ENCODE assay signal across 23 cellular contexts in the genomic region with DNA sequence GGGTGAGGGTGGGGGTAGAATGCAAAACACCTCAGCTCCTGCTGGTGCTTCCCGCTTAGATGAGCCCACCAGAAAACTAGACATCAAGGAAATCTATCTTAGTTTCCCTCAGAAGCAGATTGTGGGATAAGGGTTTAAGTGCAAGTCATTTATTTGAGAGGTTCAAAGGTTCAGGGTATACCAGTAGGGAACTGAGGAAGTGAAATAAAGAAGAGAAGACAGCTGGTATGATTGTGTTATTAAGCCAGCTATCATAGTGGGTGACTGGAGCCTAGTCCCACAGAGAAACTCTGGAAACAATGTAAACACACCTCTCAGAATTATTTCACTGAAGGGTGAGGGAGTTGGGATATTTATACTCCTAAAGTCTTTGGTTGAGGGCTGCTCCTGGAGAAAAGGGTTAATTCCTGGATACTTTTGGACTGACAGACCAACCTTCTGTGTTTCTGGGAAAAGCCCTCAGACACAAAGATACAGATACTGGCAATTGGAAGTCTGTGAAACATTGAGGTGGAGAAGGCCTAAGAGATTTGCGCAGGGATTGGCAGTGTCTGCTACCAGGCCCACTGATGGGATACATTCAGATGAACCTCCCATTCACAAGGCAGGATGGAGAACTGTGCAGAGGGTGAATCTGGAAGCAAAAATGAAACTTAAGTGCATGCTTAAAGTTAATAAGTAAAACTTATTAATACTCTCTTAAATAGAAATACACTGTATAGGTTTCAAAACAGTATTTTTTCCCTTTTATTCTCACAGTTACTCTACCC. TPM values are rescaled to one million over a fixed set of nuclear protein-coding genes. Genes with fewer than 3 reads are reported as not detected.
DNase-seq lines count a peak whose midpoint lies in the region; ATAC-seq and TF ChIP-seq lines count a peak whose summit lies in the region.
"Had no signal": no experiment of that assay in that cellular context is flagged by ENCODE, and none has a peak within 500 bp of the region (broad histone marks: within the 10 kb centered on the region; RNA-seq: fewer than 3 reads in every experiment).

No MANE protein-coding gene starts in this region.

- peaks cover 12% of the 10 kb centered on the region for H3K9me3 Mint-ChIP-seq in activated T-helper 2 cell treated with anti-CD3 and anti-CD28 coated beads, Interferon-gamma antibody, Interleukin-2, Interleukin-4, amounts not matched to agents 10 μg/mL and 5 μg/mL and 100 μg/mL, durations not matched to agents 14 hours and 24 hours and 36 hours
- H3K9me3 Mint-ChIP-seq: activated CD4-positive, alpha-beta memory T cell treated with anti-CD3 and anti-CD28 coated beads for 36 hours; CD4-positive, alpha-beta memory T cell had no signal

- peaks cover 7% of the 10 kb centered on the region for H3K4me1 ChIP-seq in left ventricle myocardium inferior
- peaks cover 0 to 7% of the 10 kb centered on the region in 2 donors for H3K4me1 ChIP-seq in right atrium auricular region
- peaks cover 0 to 21% (median 18%) of the 10 kb centered on the region in 3 donors for H3K4me1 ChIP-seq in esophagus squamous epithelium
- peaks cover 0 to 11% (median 5%) of the 10 kb centered on the region in 4 donors for H3K4me1 ChIP-seq in upper lobe of left lung
- H3K4me1 ChIP-seq: transverse colon had no signal

- TF ChIP-seq CTCF in left ventricle myocardium inferior (IDR thresholded peaks at IDR 0.05; ENCODE audit: borderline replicate concordance) (no peak), right atrium auricular region (IDR thresholded peaks at IDR 0.05) (no peak), esophagus squamous epithelium (IDR thresholded peaks at IDR 0.05) (no peak), upper lobe of left lung (IDR thresholded peaks at IDR 0.05) (no peak)

- no peak overlapping the region for H3K4me3 ChIP-seq in left ventricle myocardium inferior
- no peak overlapping the region for H3K4me3 ChIP-seq in right atrium auricular region
- no peak overlapping the region for H3K4me3 ChIP-seq in esophagus squamous epithelium
- H3K4me3 ChIP-seq in upper lobe of left lung = no peak overlapping the region
- H3K4me3 ChIP-seq: dorsolateral prefrontal cortex, lung, psoas muscle, transverse colon had no signal

- H3K36me3 ChIP-seq in left ventricle myocardium inferior (no peaks in the 10 kb centered on the region), right atrium auricular region (no peaks in the 10 kb centered on the region), esophagus squamous epithelium (no peaks in the 10 kb centered on the region), upper lobe of left lung (no peaks in the 10 kb centered on the region)
- H3K36me3 ChIP-seq: transverse colon had no signal

- peaks cover 22% of the 10 kb centered on the region for H3K4me1 Mint-ChIP-seq in activated T-helper 2 cell treated with anti-CD3 and anti-CD28 coated beads, Interferon-gamma antibody, Interleukin-2, Interleukin-4, amounts not matched to agents 10 μg/mL and 5 μg/mL and 100 μg/mL, durations not matched to agents 14 hours and 24 hours and 36 hours (ENCODE audit: low read depth)
- H3K4me1 Mint-ChIP-seq: CD4-positive, alpha-beta memory T cell; stimulated activated memory B cell treated with anti-CD40 and anti-IgM and Interleukin-4, amounts not matched to agents 10 μg/mL and 1 μg/mL and 100 μg/mL, for 72 hours had no signal

- intact Hi-C loops in left ventricle myocardium inferior (cut with micrococcal nuclease) = no loop called here
- intact Hi-C loops in esophagus squamous epithelium (cut with DNase I) = no loop called here
- intact Hi-C loops in activated T-helper 2 cell treated with anti-CD3 and anti-CD28 coated beads, Interferon-gamma antibody, Interleukin-2, Interleukin-4, amounts not matched to agents 10 μg/mL and 5 μg/mL and 100 μg/mL, durations not matched to agents 14 hours and 24 hours and 36 hours (cut with micrococcal nuclease) = no loop called here

- peak; percentile 7 to 63 for ATAC-seq in upper lobe of left lung (ENCODE audit: low FRiP score in 2 of 2)
- ATAC-seq: Panc1; stimulated activated memory B cell treated with anti-CD40 and anti-IgM and Interleukin-4, amounts not matched to agents 10 μg/mL and 1 μg/mL and 100 μg/mL, for 72 hours had no signal

- peaks cover 6% of the 10 kb centered on the region for H3K36me3 Mint-ChIP-seq in activated T-helper 2 cell treated with anti-CD3 and anti-CD28 coated beads, Interferon-gamma antibody, Interleukin-2, Interleukin-4, amounts not matched to agents 10 μg/mL and 5 μg/mL and 100 μg/mL, durations not matched to agents 14 hours and 24 hours and 36 hours (ENCODE audit: low read depth)
- H3K36me3 Mint-ChIP-seq: activated CD4-positive, alpha-beta memory T cell treated with anti-CD3 and anti-CD28 coated beads for 36 hours; CD4-positive, alpha-beta memory T cell had no signal

- H3K27me3 Mint-ChIP-seq in activated T-helper 2 cell treated with anti-CD3 and anti-CD28 coated beads, Interferon-gamma antibody, Interleukin-2, Interleukin-4, amounts not matched to agents 10 μg/mL and 5 μg/mL and 100 μg/mL, durations not matched to agents 14 hours and 24 hours and 36 hours (ENCODE audit: low read depth) = no peaks in the 10 kb centered on the region
- H3K27me3 Mint-ChIP-seq: CD4-positive, alpha-beta memory T cell had no signal

- peak overlapping the region; percentile 80 for H3K27ac ChIP-seq in left ventricle myocardium inferior (replicated peaks)
- H3K27ac ChIP-seq in right atrium auricular region = peak overlapping the region in 1 of 2 donors; percentile 7
- peak overlapping the region in 3 of 4 donors; percentile 36 to 86 (median 53) for H3K27ac ChIP-seq in esophagus squamous epithelium
- peak overlapping the region in 3 of 4 donors; percentile 77 to 79 (median 77) for H3K27ac ChIP-seq in upper lobe of left lung
- H3K27ac ChIP-seq: psoas muscle, VCaP had no signal

- H3K27me3 ChIP-seq in left ventricle myocardium inferior (ENCODE audit: low read depth) (no peaks in the 10 kb centered on the region), right atrium auricular region (no peaks in the 10 kb centered on the region), esophagus squamous epithelium (no peaks in the 10 kb centered on the region), upper lobe of left lung (no peaks in the 10 kb centered on the region)
- H3K27me3 ChIP-seq: dorsolateral prefrontal cortex, transverse colon had no signal

- H3K9me3 ChIP-seq in left ventricle myocardium inferior (replicated peaks) = no peaks in the 10 kb centered on the region
- no peaks in the 10 kb centered on the region for H3K9me3 ChIP-seq in right atrium auricular region
- H3K9me3 ChIP-seq in esophagus squamous epithelium = no peaks in the 10 kb centered on the region
- no peaks in the 10 kb centered on the region for H3K9me3 ChIP-seq in upper lobe of left lung
- H3K9me3 ChIP-seq: psoas muscle, transverse colon had no signal

- DNase-seq in left ventricle myocardium inferior (no peak), right atrium auricular region (ENCODE audit: low spot score) (no peak), NOMO-1 treated with dmso at 0.1 percent for 144 hours (lab: John Stamatoyannopoulos, UW; ENCODE audit: unreplicated experiment) (peak; percentile 50), esophagus squamous epithelium (lab: John Stamatoyannopoulos, UW) (no peak), upper lobe of left lung (no peak), H4 (ENCODE audit: low spot score) (no peak), epidermal melanocyte (ENCODE audit: insufficient read length, low spot score) (no peak)
- DNase-seq in activated T-helper 2 cell treated with anti-CD3 and anti-CD28 coated beads, Interferon-gamma antibody, Interleukin-2, Interleukin-4, amounts not matched to agents 10 μg/mL and 5 μg/mL and 100 μg/mL, durations not matched to agents 14 hours and 24 hours and 36 hours (ENCODE audit: low spot score) = no peak
- DNase-seq: activated CD4-positive, alpha-beta memory T cell treated with anti-CD3 and anti-CD28 coated beads for 36 hours; activated T-cell treated with anti-CD3 and anti-CD28 coated beads, Interleukin-2, amount 50 U/mL, for 48 hours; CD4-positive, alpha-beta memory T cell; dorsolateral prefrontal cortex; EL; glutamatergic neuron; NCI-H1105 treated with DMSO at 0.1 percent for 48 hours; NCI-H69; psoas muscle; stimulated activated CD4-positive, alpha-beta T cell treated with anti-CD3 and anti-CD28 coated beads, Interleukin-12 subunit alpha, Interleukin-12 subunit beta, amount 100 ng/mL, for 4 hours; transverse colon had no signal

- 91 to 100% methylated on average over 2 of the region's 2 CpGs for WGBS in esophagus squamous epithelium, 2 donors
- WGBS in upper lobe of left lung, 2 donors = 79 to 81% methylated on average over 2 of the region's 2 CpGs

- no peak for TF ChIP-seq POLR2A in esophagus squamous epithelium (IDR thresholded peaks at IDR 0.05)
- TF ChIP-seq POLR2A in upper lobe of left lung (IDR thresholded peaks at IDR 0.05) = no peak

- H3K27ac Mint-ChIP-seq in activated T-helper 2 cell treated with anti-CD3 and anti-CD28 coated beads, Interferon-gamma antibody, Interleukin-2, Interleukin-4, amounts not matched to agents 10 μg/mL and 5 μg/mL and 100 μg/mL, durations not matched to agents 14 hours and 24 hours and 36 hours = no peak overlapping the region
- H3K27ac Mint-ChIP-seq: activated CD4-positive, alpha-beta memory T cell treated with anti-CD3 and anti-CD28 coated beads for 36 hours; stimulated activated memory B cell treated with anti-CD40 and anti-IgM and Interleukin-4, amounts not matched to agents 10 μg/mL and 1 μg/mL and 100 μg/mL, for 72 hours had no signal

- no peak for TF ChIP-seq EP300 in upper lobe of left lung (IDR thresholded peaks at IDR 0.05)

- no peak overlapping the region for H3K4me3 Mint-ChIP-seq in activated T-helper 2 cell treated with anti-CD3 and anti-CD28 coated beads, Interferon-gamma antibody, Interleukin-2, Interleukin-4, amounts not matched to agents 10 μg/mL and 5 μg/mL and 100 μg/mL, durations not matched to agents 14 hours and 24 hours and 36 hours (ENCODE audit: low read depth)
- H3K4me3 Mint-ChIP-seq: activated CD4-positive, alpha-beta memory T cell treated with anti-CD3 and anti-CD28 coated beads for 36 hours; CD4-positive, alpha-beta memory T cell; stimulated activated memory B cell treated with anti-CD40 and anti-IgM and Interleukin-4, amounts not matched to agents 10 μg/mL and 1 μg/mL and 100 μg/mL, for 72 hours had no signal

RNA-seq across cellular contexts. Expression of a gene that starts 6.4 kb away (rescaled TPM):
- 43.1 TPM for total RNA-seq in left ventricle myocardium inferior
- total RNA-seq in right atrium auricular region = 10 to 100 TPM; 34.6 to 40.0 TPM
- 10 to 100 TPM; 31.8 to 50.2 (median 36.8) TPM for total RNA-seq in esophagus squamous epithelium
- 100 to 1,000 TPM in 1 of 6 donors, 10 to 100 TPM in 5; 37.8 to 111 (median 71.4) TPM for total RNA-seq in upper lobe of left lung
- total RNA-seq in activated T-helper 2 cell treated with anti-CD3 and anti-CD28 coated beads, Interferon-gamma antibody, Interleukin-2, Interleukin-4, amounts not matched to agents 10 μg/mL and 5 μg/mL and 100 μg/mL, durations not matched to agents 14 hours and 24 hours and 36 hours = 40.9 and 44.7 TPM in 2 replicates
- 39.6 and 47.8 TPM in 2 replicates for total RNA-seq in H4 (2014; rRNA removed; shearing (Covaris generic))

RNA-seq across cellular contexts. Expression of a gene that starts 13.4 kb away (rescaled TPM):
- 15.7 TPM for total RNA-seq in left ventricle myocardium inferior
- 10 to 100 TPM; 24.6 to 48.1 TPM for total RNA-seq in right atrium auricular region
- 10 to 100 TPM in 3 of 4 donors, 1 to 10 TPM in 1; 6.8 to 38.5 (median 17.6) TPM for total RNA-seq in esophagus squamous epithelium
- 10 to 100 TPM; 20.4 to 40.0 (median 21.6) TPM for total RNA-seq in upper lobe of left lung
- total RNA-seq in activated T-helper 2 cell treated with anti-CD3 and anti-CD28 coated beads, Interferon-gamma antibody, Interleukin-2, Interleukin-4, amounts not matched to agents 10 μg/mL and 5 μg/mL and 100 μg/mL, durations not matched to agents 14 hours and 24 hours and 36 hours = 24.5 and 25.7 TPM in 2 replicates
- 47.6 and 53.9 TPM in 2 replicates for total RNA-seq in H4 (2014; rRNA removed; shearing (Covaris generic))
